ENCODE assay signal across 2 cellular contexts in the genomic region with DNA sequence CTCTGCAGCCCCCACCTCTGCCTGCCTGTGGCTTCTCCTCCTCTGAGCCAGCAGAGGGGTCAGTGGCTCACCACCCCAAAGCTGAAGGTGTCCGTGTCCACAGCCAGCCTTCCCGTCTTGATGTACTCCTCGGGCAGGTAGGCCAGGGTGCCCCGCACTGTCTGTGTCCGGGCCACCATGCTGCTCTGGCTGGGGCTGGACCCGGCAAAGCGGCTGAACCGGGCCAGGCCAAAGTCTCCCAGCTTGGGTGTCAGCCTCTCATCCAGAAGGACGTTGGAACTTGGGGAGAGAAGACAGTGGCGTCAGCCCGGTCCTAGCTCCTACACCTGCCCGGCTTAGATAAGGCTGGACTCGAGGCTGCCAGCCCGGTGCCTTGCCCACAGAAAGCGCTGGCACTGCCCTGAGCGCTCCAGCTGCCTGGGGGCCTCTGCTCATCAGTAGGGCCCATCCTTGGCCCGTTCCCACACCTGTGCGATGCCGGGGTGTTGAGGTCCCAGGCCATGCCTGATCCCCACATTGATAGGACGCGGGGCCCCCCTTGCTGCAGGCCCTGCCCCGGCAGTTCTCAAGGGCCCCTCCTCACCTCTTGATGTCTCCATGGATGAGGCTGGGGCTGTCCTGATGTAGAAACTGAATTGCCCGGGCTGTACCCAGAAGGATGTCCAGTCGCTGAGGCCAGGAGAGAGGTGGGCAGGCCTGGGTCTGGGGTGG.
TF ChIP-seq lines count a peak whose summit lies in the region.

No MANE protein-coding gene starts in this region.

TF ChIP-seq in HepG2, 621 proteins besides CTCF, POLR2A, EP300 and RAD21:
- TF ChIP-seq ZSCAN21 (CRISPR knock-in tag; IDR thresholded peaks at IDR 0.05; ENCODE audit: borderline replicate concordance) (no peak), SPEN (CRISPR knock-in tag; IDR thresholded peaks at IDR 0.05; ENCODE audit: low read depth) (no peak), TEAD3 (CRISPR knock-in tag; optimal IDR thresholded peaks at IDR 0.05; ENCODE audit: borderline replicate concordance) (no peak), RBM22 (optimal IDR thresholded peaks at IDR 0.05; ENCODE audit: low read length) (no peak), ATM (IDR thresholded peaks at IDR 0.05; ENCODE audit: borderline replicate concordance) (no peak), RBFOX2 (IDR thresholded peaks at IDR 0.05; ENCODE audit: low read depth, low read length) (peak; percentile 32; the same call in 1 of the 2 replicates), POLR2G (IDR thresholded peaks at IDR 0.05; ENCODE audit: low read depth, low read length) (no peak), AGO2 (optimal IDR thresholded peaks at IDR 0.05; ENCODE audit: low read depth, low read length) (peak; percentile 67)

TF ChIP-seq in K562, 482 proteins besides CTCF, POLR2A, EP300 and RAD21:
- TF ChIP-seq RBFOX2 (IDR thresholded peaks at IDR 0.05; ENCODE audit: low read depth, low read length), result peak; percentile 75
- TF ChIP-seq CHD2 (IDR thresholded peaks at IDR 0.05; ENCODE audit: low read depth, low read length), result no peak
- no peak for TF ChIP-seq CEBPG (CRISPR knock-in tag; IDR thresholded peaks at IDR 0.05)
- no peak for TF ChIP-seq CEBPG (tag; conservative IDR thresholded peaks at IDR 0.05 in 1 of 2, IDR thresholded peaks at IDR 0.05 in 1 of 2)
- TF ChIP-seq FOSL1 (tag; conservative IDR thresholded peaks at IDR 0.05), result no peak
- TF ChIP-seq, protein P1, sequence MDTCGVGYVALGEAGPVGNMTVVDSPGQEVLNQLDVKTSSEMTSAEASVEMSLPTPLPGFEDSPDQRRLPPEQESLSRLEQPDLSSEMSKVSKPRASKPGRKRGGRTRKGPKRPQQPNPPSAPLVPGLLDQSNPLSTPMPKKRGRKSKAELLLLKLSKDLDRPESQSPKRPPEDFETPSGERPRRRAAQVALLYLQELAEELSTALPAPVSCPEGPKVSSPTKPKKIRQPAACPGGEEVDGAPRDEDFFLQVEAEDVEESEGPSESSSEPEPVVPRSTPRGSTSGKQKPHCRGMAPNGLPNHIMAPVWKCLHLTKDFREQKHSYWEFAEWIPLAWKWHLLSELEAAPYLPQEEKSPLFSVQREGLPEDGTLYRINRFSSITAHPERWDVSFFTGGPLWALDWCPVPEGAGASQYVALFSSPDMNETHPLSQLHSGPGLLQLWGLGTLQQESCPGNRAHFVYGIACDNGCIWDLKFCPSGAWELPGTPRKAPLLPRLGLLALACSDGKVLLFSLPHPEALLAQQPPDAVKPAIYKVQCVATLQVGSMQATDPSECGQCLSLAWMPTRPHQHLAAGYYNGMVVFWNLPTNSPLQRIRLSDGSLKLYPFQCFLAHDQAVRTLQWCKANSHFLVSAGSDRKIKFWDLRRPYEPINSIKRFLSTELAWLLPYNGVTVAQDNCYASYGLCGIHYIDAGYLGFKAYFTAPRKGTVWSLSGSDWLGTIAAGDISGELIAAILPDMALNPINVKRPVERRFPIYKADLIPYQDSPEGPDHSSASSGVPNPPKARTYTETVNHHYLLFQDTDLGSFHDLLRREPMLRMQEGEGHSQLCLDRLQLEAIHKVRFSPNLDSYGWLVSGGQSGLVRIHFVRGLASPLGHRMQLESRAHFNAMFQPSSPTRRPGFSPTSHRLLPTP (IDR thresholded peaks at IDR 0.05; ENCODE audit: borderline replicate concordance, extremely low read depth, insufficient read length), result no peak
- no peak for TF ChIP-seq NFE2 (IDR thresholded peaks at IDR 0.05; ENCODE audit: low read depth)
- TF ChIP-seq CBX5 (IDR thresholded peaks at IDR 0.05; ENCODE audit: borderline replicate concordance, low read depth), result no peak
- TF ChIP-seq ZNF175 (CRISPR knock-in tag; IDR thresholded peaks at IDR 0.05; ENCODE audit: low read depth), result no peak
- no peak for TF ChIP-seq ZBTB12 (CRISPR knock-in tag; IDR thresholded peaks at IDR 0.05)
- peak; percentile 61 for TF ChIP-seq POLR2G (IDR thresholded peaks at IDR 0.05; ENCODE audit: low read depth, low read length)
- no peak for TF ChIP-seq HDAC8 (tag; IDR thresholded peaks at IDR 0.05)
